8 cellular contexts compared by ENCODE assay signal in the genomic region with DNA sequence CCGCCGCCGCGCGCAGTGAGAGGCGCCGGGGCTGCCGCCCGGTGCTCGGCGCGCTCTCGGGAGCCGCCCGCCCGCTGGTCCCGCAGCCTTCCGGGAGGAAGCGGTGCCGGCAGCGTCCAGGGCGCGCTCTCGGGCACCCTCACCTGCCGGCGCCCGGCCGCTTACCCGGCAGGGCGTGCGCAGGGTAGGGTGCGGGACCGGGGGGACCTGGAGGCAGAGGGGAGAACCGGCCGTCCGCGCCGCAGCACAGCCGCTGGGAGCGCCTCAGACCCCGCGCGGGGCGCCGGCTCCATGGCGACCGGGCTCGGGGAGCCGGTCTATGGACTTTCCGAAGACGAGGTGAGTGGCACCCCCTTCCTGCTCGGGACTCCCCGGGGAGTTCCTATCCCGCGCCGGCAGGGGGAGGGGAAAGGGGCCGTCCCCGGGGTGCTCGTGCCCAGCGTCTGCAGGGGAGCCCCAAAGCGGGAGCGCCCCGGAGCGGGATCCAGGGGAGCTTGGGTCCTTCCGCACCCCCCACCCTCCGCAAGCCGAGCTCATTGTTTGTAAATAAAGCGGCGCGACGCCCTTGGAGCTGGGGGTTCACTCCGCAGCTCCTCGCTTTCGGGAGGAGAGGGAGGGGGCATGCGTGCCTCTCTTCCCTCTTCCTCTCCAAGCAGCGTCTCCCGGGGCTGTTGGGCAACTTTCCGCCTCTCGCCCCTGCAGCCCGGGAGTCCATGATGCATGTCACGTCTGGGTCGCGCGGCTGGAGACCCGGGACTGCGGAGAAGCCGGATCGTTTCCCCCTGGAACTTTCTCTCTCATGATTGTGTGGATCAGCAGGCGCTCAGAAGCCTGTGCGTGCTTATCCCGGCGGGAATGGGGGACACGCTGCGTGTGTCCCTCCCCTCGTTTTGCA. TPM values are rescaled to one million over a fixed set of nuclear protein-coding genes. Genes with fewer than 3 reads are reported as not detected.
DNase-seq lines count a peak whose midpoint lies in the region; ATAC-seq and TF ChIP-seq lines count a peak whose summit lies in the region.

No MANE protein-coding gene starts in this region.

- peaks cover 2% of the 10 kb centered on the region for H3K36me3 Mint-ChIP-seq in activated CD8-positive, alpha-beta T cell treated with anti-CD3 and anti-CD28 coated beads for 36 hours (ENCODE audit: low read depth)
- H3K36me3 Mint-ChIP-seq in effector memory CD8-positive, alpha-beta T cell (ENCODE audit: insufficient read depth) = peaks cover 12% of the 10 kb centered on the region

- DNase-seq in NCI-H345 (lab: John Stamatoyannopoulos, UW) (peak; percentile 52), NCI-H345 treated with DMSO at 0.1 percent for 48 hours (lab: John Stamatoyannopoulos, UW; ENCODE audit: unreplicated experiment) (no peak), NCI-H146 (lab: John Stamatoyannopoulos, UW) (peak; percentile 92), mucosa of descending colon (peak; percentile 60 to 77 (median 75))
- DNase-seq in activated CD8-positive, alpha-beta T cell treated with anti-CD3 and anti-CD28 coated beads for 36 hours = peak; percentile 67
- peak; percentile 6 to 39 (median 29) for DNase-seq in effector memory CD8-positive, alpha-beta T cell
- peak in 5 of 6 experiments; percentile 26 to 54 (median 42) for DNase-seq in stimulated activated naive CD4-positive, alpha-beta T cell (lab: John Stamatoyannopoulos, UW)

- peak; percentile 39 for ATAC-seq in HG02678 (IDR thresholded peaks at IDR 0.05; ENCODE audit: unreplicated experiment)
- peak; percentile 40 for ATAC-seq in activated CD8-positive, alpha-beta T cell treated with anti-CD3 and anti-CD28 coated beads for 36 hours
- peak; percentile 23 for ATAC-seq in effector memory CD8-positive, alpha-beta T cell (replicated peaks)
- ATAC-seq in mucosa of descending colon = peak; percentile 64

- TF ChIP-seq CTCF in activated CD8-positive, alpha-beta T cell treated with anti-CD3 and anti-CD28 coated beads for 36 hours (IDR thresholded peaks at IDR 0.05) = no peak
- peak; percentile 11 for TF ChIP-seq CTCF in mucosa of descending colon (IDR thresholded peaks at IDR 0.05)

- POLR2A ChIA-PET in activated CD8-positive, alpha-beta T cell treated with anti-CD3 and anti-CD28 coated beads for 36 hours (lab: Charles Lee) = no interaction called here

- peaks cover 7% of the 10 kb centered on the region for H3K4me1 ChIP-seq in mucosa of descending colon (ENCODE audit: low read depth)

- peaks cover 13% of the 10 kb centered on the region for H3K27me3 Mint-ChIP-seq in activated CD8-positive, alpha-beta T cell treated with anti-CD3 and anti-CD28 coated beads for 36 hours
- H3K27me3 Mint-ChIP-seq in effector memory CD8-positive, alpha-beta T cell = peaks cover 24 to 40% of the 10 kb centered on the region in 2 donors

- no peaks in the 10 kb centered on the region for H3K9me3 ChIP-seq in mucosa of descending colon

- H3K4me3 ChIP-seq in mucosa of descending colon = peak overlapping the region; percentile 77

- no peaks in the 10 kb centered on the region for H3K36me3 ChIP-seq in mucosa of descending colon (ENCODE audit: low read depth)

- peak overlapping the region; percentile 42 for H3K27ac Mint-ChIP-seq in activated CD8-positive, alpha-beta T cell treated with anti-CD3 and anti-CD28 coated beads for 36 hours
- peak overlapping the region; percentile 60 to 80 for H3K27ac Mint-ChIP-seq in effector memory CD8-positive, alpha-beta T cell

- intact Hi-C loops in activated CD8-positive, alpha-beta T cell treated with anti-CD3 and anti-CD28 coated beads for 36 hours (cut with micrococcal nuclease) = no loop called here
- intact Hi-C loops in mucosa of descending colon (cut with DNase I, micrococcal nuclease) = loop anchor here (5.0 kb wide), 2 partner anchors 78 to 83 kb away; no protein-coding TSS in a partner anchor

- H3K4me3 Mint-ChIP-seq in activated CD8-positive, alpha-beta T cell treated with anti-CD3 and anti-CD28 coated beads for 36 hours = peak overlapping the region; percentile 93
- H3K4me3 Mint-ChIP-seq in effector memory CD8-positive, alpha-beta T cell = peak overlapping the region; percentile 84 to 97

- H3K9me3 Mint-ChIP-seq in activated CD8-positive, alpha-beta T cell treated with anti-CD3 and anti-CD28 coated beads for 36 hours = no peaks in the 10 kb centered on the region
- no peaks in the 10 kb centered on the region for H3K9me3 Mint-ChIP-seq in effector memory CD8-positive, alpha-beta T cell

- CTCF ChIA-PET in activated CD8-positive, alpha-beta T cell treated with anti-CD3 and anti-CD28 coated beads for 36 hours (lab: Charles Lee) = interaction anchor here (0.7 to 2.4 kb wide), 3 partner anchors 68 to 91 kb away, joined by 3 to 16 read pairs (median 4); no protein-coding TSS in a partner anchor

- H3K4me1 Mint-ChIP-seq in activated CD8-positive, alpha-beta T cell treated with anti-CD3 and anti-CD28 coated beads for 36 hours (ENCODE audit: low read depth) = peaks cover 29% of the 10 kb centered on the region
- H3K4me1 Mint-ChIP-seq in effector memory CD8-positive, alpha-beta T cell (ENCODE audit: low read depth in 2 of 2) = peaks cover 19 to 20% of the 10 kb centered on the region in 2 donors

RNA-seq across cellular contexts. Expression of a gene that starts 0.6 kb away (rescaled TPM):
- total RNA-seq in activated CD8-positive, alpha-beta T cell treated with anti-CD3 and anti-CD28 coated beads for 36 hours = 1 to 10 TPM; 7.5 to 8.5 TPM
- 100 to 1,000 TPM; 161 to 309 (median 256) TPM for total RNA-seq in mucosa of descending colon

Comparison
In these comparisons a context has a peak if more than half of its experiments do, and no peak if none do; other contexts are left out.
1. RNA of a gene that starts 0.6 kb away (total RNA-seq): 161 to 309 TPM in mucosa of descending colon; 7.5 to 8.5 TPM in activated CD8-positive, alpha-beta T cell treated with anti-CD3 and anti-CD28 coated beads for 36 hours; every median in the first group is over 10 times any median in the second.
2. Peak in every context shown above with its lines, with median percentiles within 50 percentile points of each other: ATAC-seq.